24 cellular contexts compared by ENCODE assay signal in genomic region chr17:930258-930657, GRCh38. TPM values are rescaled to one million over a fixed set of nuclear protein-coding genes. Genes with fewer than 3 reads are reported as not detected.
DNase-seq lines count a peak whose midpoint lies in the region; ATAC-seq and TF ChIP-seq lines count a peak whose summit lies in the region.
"Had no signal": no experiment of that assay in that cellular context is flagged by ENCODE, and none has a peak within 500 bp of the region (broad histone marks: within the 10 kb centered on the region; RNA-seq: fewer than 3 reads in every experiment).

No MANE protein-coding gene starts in this region.

- ATAC-seq in HG03108 (IDR thresholded peaks at IDR 0.05; ENCODE audit: unreplicated experiment) (no peak), HG02973 (IDR thresholded peaks at IDR 0.05; ENCODE audit: unreplicated experiment) (no peak)
- ATAC-seq: esophagus mucosa; lower lobe of right lung; stimulated activated memory B cell treated with anti-CD40 and anti-IgM and Interleukin-4, amounts not matched to agents 10 μg/mL and 1 μg/mL and 100 μg/mL, for 72 hours; T-cell had no signal

- H3K27ac Mint-ChIP-seq in chondrocyte (ENCODE audit: unreplicated experiment) (peak overlapping the region; percentile 74), nephron (peak overlapping the region; percentile 67 to 89 (median 73))
- H3K27ac Mint-ChIP-seq: CD4-positive, alpha-beta T cell; stimulated activated memory B cell treated with anti-CD40 and anti-IgM and Interleukin-4, amounts not matched to agents 10 μg/mL and 1 μg/mL and 100 μg/mL, for 72 hours; T-cell had no signal

- no peaks in the 10 kb centered on the region for H3K9me3 Mint-ChIP-seq in chondrocyte (ENCODE audit: low read depth)
- H3K9me3 Mint-ChIP-seq in nephron, result no peaks in the 10 kb centered on the region
- H3K9me3 Mint-ChIP-seq: CD4-positive, alpha-beta T cell; stimulated activated memory B cell treated with anti-CD40 and anti-IgM and Interleukin-4, amounts not matched to agents 10 μg/mL and 1 μg/mL and 100 μg/mL, for 72 hours; T-cell had no signal

- DNase-seq in DMS53 (lab: John Stamatoyannopoulos, UW) (peak; percentile 39), DMS53 treated with DMSO at 0.1 percent for 48 hours (lab: John Stamatoyannopoulos, UW; ENCODE audit: unreplicated experiment) (no peak), chondrocyte (ENCODE audit: low spot score) (no peak), NCI-H2029 (lab: John Stamatoyannopoulos, UW) (no peak)
- DNase-seq in stimulated activated naive CD4-positive, alpha-beta T cell treated with Interleukin-2 at 50 U/mL for 16 hours (lab: John Stamatoyannopoulos, UW), result no peak
- DNase-seq: activated CD4-positive, alpha-beta T cell treated with anti-CD3 and anti-CD28 coated beads for 1 hour; activated gamma-delta T cell; CD4-positive, alpha-beta T cell; effector CD4-positive, alpha-beta T cell; foreskin melanocyte; GOT3; lower lobe of right lung; MV-4-11; NCI-H1694; NCI-H526; Peyer's patch; SJCRH30; stimulated activated CD4-positive, alpha-beta T cell treated with anti-CD3 and anti-CD28 coated beads, Interleukin-2, amount 100 ng/mL, for 48 hours; T-cell had no signal

- H3K36me3 Mint-ChIP-seq in chondrocyte (ENCODE audit: low read depth) (peaks cover 4% of the 10 kb centered on the region), nephron (ENCODE audit: low read depth) (peaks cover 9% of the 10 kb centered on the region)
- H3K36me3 Mint-ChIP-seq: stimulated activated memory B cell treated with anti-CD40 and anti-IgM and Interleukin-4, amounts not matched to agents 10 μg/mL and 1 μg/mL and 100 μg/mL, for 72 hours; T-cell had no signal

- H3K4me3 Mint-ChIP-seq in chondrocyte (ENCODE audit: unreplicated experiment), result peak overlapping the region; percentile 2
- H3K4me3 Mint-ChIP-seq in nephron, result peak overlapping the region in 1 of 3 experiments; percentile 21
- H3K4me3 Mint-ChIP-seq: CD4-positive, alpha-beta T cell; stimulated activated memory B cell treated with anti-CD40 and anti-IgM and Interleukin-4, amounts not matched to agents 10 μg/mL and 1 μg/mL and 100 μg/mL, for 72 hours; T-cell had no signal

- H3K4me1 Mint-ChIP-seq in chondrocyte (ENCODE audit: low read depth), result peaks cover 78% of the 10 kb centered on the region
- peaks cover 60% of the 10 kb centered on the region for H3K4me1 Mint-ChIP-seq in nephron
- H3K4me1 Mint-ChIP-seq: stimulated activated memory B cell treated with anti-CD40 and anti-IgM and Interleukin-4, amounts not matched to agents 10 μg/mL and 1 μg/mL and 100 μg/mL, for 72 hours; T-cell had no signal

- no peak for TF ChIP-seq CTCF in chondrocyte (IDR thresholded peaks at IDR 0.05)
- no peak for TF ChIP-seq CTCF in nephron (IDR thresholded peaks at IDR 0.05; ENCODE audit: unreplicated experiment in 3 of 3)

- H3K27me3 Mint-ChIP-seq in chondrocyte (ENCODE audit: low read depth), result no peaks in the 10 kb centered on the region
- no peaks in the 10 kb centered on the region for H3K27me3 Mint-ChIP-seq in nephron (ENCODE audit: low read depth)

RNA-seq across cellular contexts. Expression of gene NXN, which starts 49.3 kb away (rescaled TPM):
- 85.2 to 93.6 TPM (median 86.4 TPM) in 3 replicates for total RNA-seq in chondrocyte
